16 cellular contexts compared by ENCODE assay signal in genomic region chr11:85806016-85806415, GRCh38. TPM values are rescaled to one million over a fixed set of nuclear protein-coding genes. Genes with fewer than 3 reads are reported as not detected.
DNase-seq lines count a peak whose midpoint lies in the region; ATAC-seq and TF ChIP-seq lines count a peak whose summit lies in the region.
"Had no signal": no experiment of that assay in that cellular context is flagged by ENCODE, and none has a peak within 500 bp of the region (broad histone marks: within the 10 kb centered on the region; RNA-seq: fewer than 3 reads in every experiment).

No MANE protein-coding gene starts in this region.

- H3K4me3 ChIP-seq in right lobe of liver: no peak overlapping the region
- H3K4me3 ChIP-seq: BLaER1 treated with 17β-estradiol and CSF1 and Interleukin-3, amounts not matched to agents 10 nM and 100 nM; HAP-1 had no signal

- no peak for ATAC-seq in natural killer cell treated with Interleukin-12 subunit alpha and Interleukin-12 subunit beta and Interleukin-15 and Interleukin-18, amount 100 ng/mL, for 72 hours
- ATAC-seq in stimulated activated naive CD8-positive, alpha-beta T cell treated with anti-CD3 and anti-CD28 coated beads, Interleukin-15, amount 100 ng/mL, for 72 hours: no peak
- no peak for ATAC-seq in right lobe of liver

- no peak for TF ChIP-seq CTCF in right lobe of liver (IDR thresholded peaks at IDR 0.05)

- no peaks in the 10 kb centered on the region for H3K36me3 ChIP-seq in right lobe of liver
- H3K36me3 ChIP-seq: BLaER1 treated with 17β-estradiol and CSF1 and Interleukin-3, amounts not matched to agents 10 nM and 100 nM; HAP-1 had no signal

- peak; percentile 51 for DNase-seq in M059J (ENCODE audit: low read depth)
- DNase-seq in RPMI7951 (ENCODE audit: low read depth): peak; percentile 28
- DNase-seq in foreskin melanocyte: peak; percentile 77
- no peak for DNase-seq in natural killer cell treated with Interleukin-12 subunit alpha and Interleukin-12 subunit beta and Interleukin-15 and Interleukin-18, amount 100 ng/mL, for 72 hours (ENCODE audit: low spot score)
- no peak for DNase-seq in stimulated activated naive CD8-positive, alpha-beta T cell treated with anti-CD3 and anti-CD28 coated beads, Interleukin-15, amount 100 ng/mL, for 72 hours
- DNase-seq in right lobe of liver: no peak
- DNase-seq: CD8-positive, alpha-beta memory T cell; COR-L47; DMS 273 treated with DMSO at 0.1 percent for 48 hours had no signal

- no peak for TF ChIP-seq POLR2A in right lobe of liver (IDR thresholded peaks at IDR 0.05)

- no peaks in the 10 kb centered on the region for H3K4me1 ChIP-seq in right lobe of liver

- H3K36me3 Mint-ChIP-seq in natural killer cell treated with Interleukin-12 subunit alpha and Interleukin-12 subunit beta and Interleukin-15 and Interleukin-18, amount 100 ng/mL, for 72 hours: no peaks in the 10 kb centered on the region

- no peaks in the 10 kb centered on the region for H3K27me3 Mint-ChIP-seq in natural killer cell treated with Interleukin-12 subunit alpha and Interleukin-12 subunit beta and Interleukin-15 and Interleukin-18, amount 100 ng/mL, for 72 hours
- no peaks in the 10 kb centered on the region for H3K27me3 Mint-ChIP-seq in stimulated activated naive CD8-positive, alpha-beta T cell treated with anti-CD3 and anti-CD28 coated beads, Interleukin-15, amount 100 ng/mL, for 72 hours

- intact Hi-C loops in right lobe of liver (cut with DNase I): no loop called here

- H3K27ac Mint-ChIP-seq in natural killer cell treated with Interleukin-12 subunit alpha and Interleukin-12 subunit beta and Interleukin-15 and Interleukin-18, amount 100 ng/mL, for 72 hours: peak overlapping the region in 1 of 2 donors; percentile 40
- no peak overlapping the region for H3K27ac Mint-ChIP-seq in stimulated activated naive CD8-positive, alpha-beta T cell treated with anti-CD3 and anti-CD28 coated beads, Interleukin-15, amount 100 ng/mL, for 72 hours
- H3K27ac Mint-ChIP-seq: B cell had no signal

- peaks cover 3% of the 10 kb centered on the region for H3K9me3 Mint-ChIP-seq in natural killer cell treated with Interleukin-12 subunit alpha and Interleukin-12 subunit beta and Interleukin-15 and Interleukin-18, amount 100 ng/mL, for 72 hours
- H3K9me3 Mint-ChIP-seq in stimulated activated naive CD8-positive, alpha-beta T cell treated with anti-CD3 and anti-CD28 coated beads, Interleukin-15, amount 100 ng/mL, for 72 hours: no peaks in the 10 kb centered on the region
- H3K9me3 Mint-ChIP-seq: CD8-positive, alpha-beta memory T cell had no signal

- H3K27ac ChIP-seq in right lobe of liver: no peak overlapping the region
- H3K27ac ChIP-seq: BLaER1 treated with 17β-estradiol and CSF1 and Interleukin-3, amounts not matched to agents 10 nM and 100 nM; HL-60 had no signal

- peak overlapping the region; percentile 20 for H3K4me3 Mint-ChIP-seq in natural killer cell treated with Interleukin-12 subunit alpha and Interleukin-12 subunit beta and Interleukin-15 and Interleukin-18, amount 100 ng/mL, for 72 hours
- H3K4me3 Mint-ChIP-seq in stimulated activated naive CD8-positive, alpha-beta T cell treated with anti-CD3 and anti-CD28 coated beads, Interleukin-15, amount 100 ng/mL, for 72 hours: no peak overlapping the region
- H3K4me3 Mint-ChIP-seq: B cell had no signal

- H3K27me3 ChIP-seq in right lobe of liver: no peaks in the 10 kb centered on the region

- H3K9me3 ChIP-seq in right lobe of liver: no peaks in the 10 kb centered on the region
- H3K9me3 ChIP-seq: BLaER1 treated with 17β-estradiol and CSF1 and Interleukin-3, amounts not matched to agents 10 nM and 100 nM; HAP-1 had no signal

- peaks cover 58% of the 10 kb centered on the region in 2 donors for H3K4me1 Mint-ChIP-seq in natural killer cell treated with Interleukin-12 subunit alpha and Interleukin-12 subunit beta and Interleukin-15 and Interleukin-18, amount 100 ng/mL, for 72 hours (ENCODE audit: low read depth in 2 of 2)
- peaks cover 25% of the 10 kb centered on the region for H3K4me1 Mint-ChIP-seq in stimulated activated naive CD8-positive, alpha-beta T cell treated with anti-CD3 and anti-CD28 coated beads, Interleukin-15, amount 100 ng/mL, for 72 hours

RNA-seq across cellular contexts. Expression of gene SYTL2, which starts 4.9 kb away (rescaled TPM):
- 46.8 and 80.3 TPM in 2 replicates for total RNA-seq in M059J (2014; rRNA removed; shearing (Covaris generic))
- 57.0 and 66.0 TPM in 2 replicates for total RNA-seq in RPMI7951 (2014; rRNA removed; shearing (Covaris generic))
- 10 to 100 TPM; 68.8 to 74.8 TPM for total RNA-seq in natural killer cell treated with Interleukin-12 subunit alpha and Interleukin-12 subunit beta and Interleukin-15 and Interleukin-18, amount 100 ng/mL, for 72 hours
- total RNA-seq in right lobe of liver: 10 to 100 TPM in 2 of 6 experiments, 1 to 10 TPM in 4; 4.2 to 14.9 (median 8.7) TPM

RNA-seq across cellular contexts. Expression of gene CCDC83, which starts 49.2 kb away (rescaled TPM):
- 0.05 TPM in 1 of 2 replicates, not detected in the other for total RNA-seq in M059J (2014; rRNA removed; shearing (Covaris generic))
- total RNA-seq in RPMI7951 (2014; rRNA removed; shearing (Covaris generic)): not detected in 2 replicates
- total RNA-seq in natural killer cell treated with Interleukin-12 subunit alpha and Interleukin-12 subunit beta and Interleukin-15 and Interleukin-18, amount 100 ng/mL, for 72 hours: not detected
- not detected for total RNA-seq in right lobe of liver
- total RNA-seq: A172; B cell; CD8-positive, alpha-beta memory T cell; H4; HT1080 had no signal

Comparison
In these comparisons a context has a peak if more than half of its experiments do, and no peak if none do; other contexts are left out.
1. DNase-seq: peak in M059J (single experiment), RPMI7951 (single experiment) and foreskin melanocyte (single experiment); none in natural killer cell treated with Interleukin-12 subunit alpha and Interleukin-12 subunit beta and Interleukin-15 and Interleukin-18, amount 100 ng/mL, for 72 hours (single experiment), stimulated activated naive CD8-positive, alpha-beta T cell treated with anti-CD3 and anti-CD28 coated beads, Interleukin-15, amount 100 ng/mL, for 72 hours (0 of 2) and right lobe of liver (0 of 3).